ENCODE assay signal across 9 cellular contexts in genomic region chr11:95154514-95154913, GRCh38.
DNase-seq lines count a peak whose midpoint lies in the region; ATAC-seq and TF ChIP-seq lines count a peak whose summit lies in the region.
"Had no signal": no experiment of that assay in that cellular context is flagged by ENCODE, and none has a peak within 500 bp of the region (broad histone marks: within the 10 kb centered on the region; RNA-seq: fewer than 3 reads in every experiment).

No MANE protein-coding gene starts in this region.

- no peaks in the 10 kb centered on the region for H4K20me1 ChIP-seq in DOHH2 (ENCODE audit: control insufficient read depth, insufficient read depth, low read depth, low read length)

- no peaks in the 10 kb centered on the region for H3K79me2 ChIP-seq in DOHH2 (ENCODE audit: control insufficient read depth, low read length)

- no peak overlapping the region for H3K4me3 Mint-ChIP-seq in activated naive CD8-positive, alpha-beta T cell treated with anti-CD3 and anti-CD28 coated beads for 36 hours

- H3K27ac ChIP-seq in DOHH2 (ENCODE audit: low read depth, low read length): no peak overlapping the region

- H3K9me3 Mint-ChIP-seq in activated naive CD8-positive, alpha-beta T cell treated with anti-CD3 and anti-CD28 coated beads for 36 hours: peaks cover 3% of the 10 kb centered on the region
- H3K9me3 Mint-ChIP-seq: stimulated activated effector memory CD8-positive, alpha-beta T cell treated with anti-CD3 and anti-CD28 coated beads, Interleukin-12 subunit alpha, Interleukin-12 subunit beta, amount 100 ng/mL, for 72 hours had no signal

- no peak for ATAC-seq in HG03135 (IDR thresholded peaks at IDR 0.05; ENCODE audit: unreplicated experiment)
- ATAC-seq: stimulated activated effector memory CD8-positive, alpha-beta T cell treated with anti-CD3 and anti-CD28 coated beads, Interleukin-12 subunit alpha, Interleukin-12 subunit beta, amount 100 ng/mL, for 72 hours had no signal

- peak; percentile 55 for DNase-seq in Jurkat, Clone E6-1 (ENCODE audit: low read depth, low spot score)
- DNase-seq in RPMI7951 (ENCODE audit: low read depth) (peak; percentile 38), iris pigment epithelial cell (ENCODE audit: low read depth) (peak; percentile 36)
- peak; percentile 53 for DNase-seq in activated naive CD8-positive, alpha-beta T cell treated with anti-CD3 and anti-CD28 coated beads for 36 hours
- DNase-seq in stimulated activated CD4-positive, alpha-beta T cell treated with anti-CD3 and anti-CD28 coated beads, Interleukin-4, amount 100 ng/mL, for 4 hours: peak; percentile 43 to 62
- DNase-seq in NK-92 treated with Interleukin-12 subunit alpha and Interleukin-12 subunit beta, amount 100 ng/mL, for 24 hours (lab: John Stamatoyannopoulos, UW): no peak

- H3K27me3 ChIP-seq in DOHH2 (ENCODE audit: control insufficient read depth, low read length): no peaks in the 10 kb centered on the region

- H3K9me3 ChIP-seq in DOHH2 (ENCODE audit: control insufficient read depth, insufficient read depth, low read length): no peaks in the 10 kb centered on the region

- peaks cover 46% of the 10 kb centered on the region for H3K4me1 ChIP-seq in DOHH2 (ENCODE audit: control insufficient read depth, low read length)

- H3K4me1 Mint-ChIP-seq in activated naive CD8-positive, alpha-beta T cell treated with anti-CD3 and anti-CD28 coated beads for 36 hours: peaks cover 53% of the 10 kb centered on the region

- no peaks in the 10 kb centered on the region for H3K9me2 ChIP-seq in DOHH2 (replicated peaks; ENCODE audit: control insufficient read depth, low read length)

- no peaks in the 10 kb centered on the region for H3F3A ChIP-seq in DOHH2 (ENCODE audit: control insufficient read depth, insufficient read depth)

- no peak overlapping the region for H3K4me3 ChIP-seq in DOHH2 (ENCODE audit: low read length)
- H3K4me3 ChIP-seq in Jurkat, Clone E6-1 (ENCODE audit: low read length): no peak overlapping the region

- H3K27ac Mint-ChIP-seq in activated naive CD8-positive, alpha-beta T cell treated with anti-CD3 and anti-CD28 coated beads for 36 hours: no peak overlapping the region

- peak overlapping the region; percentile 58 for H3K4me2 ChIP-seq in DOHH2 (ENCODE audit: low read length)

- H3K36me3 ChIP-seq in DOHH2 (ENCODE audit: control insufficient read depth, low read length): no peaks in the 10 kb centered on the region

- TF ChIP-seq CTCF in DOHH2 (IDR thresholded peaks at IDR 0.05; ENCODE audit: low read depth, low read length, poor library complexity, severe bottlenecking): peak; percentile 61

- no peaks in the 10 kb centered on the region for H3K27me3 Mint-ChIP-seq in activated naive CD8-positive, alpha-beta T cell treated with anti-CD3 and anti-CD28 coated beads for 36 hours

- peaks cover 10% of the 10 kb centered on the region for H3K36me3 Mint-ChIP-seq in activated naive CD8-positive, alpha-beta T cell treated with anti-CD3 and anti-CD28 coated beads for 36 hours
